Comparison of ENCODE assay signal across 11 cellular contexts in genomic region chr14:68104518-68104917, GRCh38.
DNase-seq lines count a peak whose midpoint lies in the region; ATAC-seq, FAIRE-seq and TF ChIP-seq lines count a peak whose summit lies in the region.
"Had no signal": no experiment of that assay in that cellular context is flagged by ENCODE, and none has a peak within 500 bp of the region (broad histone marks: within the 10 kb centered on the region; RNA-seq: fewer than 3 reads in every experiment).

No MANE protein-coding gene starts in this region.

- H3K4me1 ChIP-seq in right atrium auricular region (no peaks in the 10 kb centered on the region), left lung (peaks cover 6 to 17% of the 10 kb centered on the region in 2 donors), aorta (ENCODE audit: control insufficient read depth in 1 of 2, insufficient read depth in 2 of 2, low read length in 2 of 2) (no peaks in the 10 kb centered on the region)

- H3K9me3 ChIP-seq in right atrium auricular region (peaks cover 0 to 21% of the 10 kb centered on the region in 2 donors), left lung (peaks cover 0 to 29% of the 10 kb centered on the region in 2 donors), aorta (ENCODE audit: control insufficient read depth, low read length) (peaks cover 2% of the 10 kb centered on the region)

- no peaks in the 10 kb centered on the region for H3K27me3 ChIP-seq in right atrium auricular region
- no peaks in the 10 kb centered on the region for H3K27me3 ChIP-seq in bronchial epithelial cell (ENCODE audit: control insufficient read depth, insufficient read depth, low read length)
- no peaks in the 10 kb centered on the region for H3K27me3 ChIP-seq in left lung
- H3K27me3 ChIP-seq in aorta (ENCODE audit: control insufficient read depth in 1 of 2, insufficient read depth in 2 of 2, low read length in 1 of 2): no peaks in the 10 kb centered on the region

- intact Hi-C loops in Right ventricle myocardium superior (cut with DNase I) (no loop called here), left lung (cut with DNase I) (no loop called here), aorta (cut with DNase I) (no loop called here)

- H3K27ac ChIP-seq in right atrium auricular region: peak overlapping the region in 1 of 2 donors; percentile 35
- H3K27ac ChIP-seq in left lung: peak overlapping the region; percentile 42 to 58
- peak overlapping the region in 1 of 2 donors; percentile 82 for H3K27ac ChIP-seq in aorta (ENCODE audit: low read depth in 1 of 2, low read length in 2 of 2)

- no peak for FAIRE-seq in bronchial epithelial cell (lab: Jason Lieb, UNC)

- H3K4me3 ChIP-seq in right atrium auricular region: no peak overlapping the region
- H3K4me3 ChIP-seq in bronchial epithelial cell (ENCODE audit: low read depth, low read length): no peak overlapping the region
- no peak overlapping the region for H3K4me3 ChIP-seq in left lung
- no peak overlapping the region for H3K4me3 ChIP-seq in aorta (ENCODE audit: low read length in 2 of 2)

- no peaks in the 10 kb centered on the region for H3K36me3 ChIP-seq in right atrium auricular region
- no peaks in the 10 kb centered on the region for H3K36me3 ChIP-seq in bronchial epithelial cell (ENCODE audit: control insufficient read depth, insufficient read depth, low read length)
- H3K36me3 ChIP-seq in left lung: no peaks in the 10 kb centered on the region
- no peaks in the 10 kb centered on the region for H3K36me3 ChIP-seq in aorta (ENCODE audit: control insufficient read depth in 1 of 2, insufficient read depth in 2 of 2, low read length in 1 of 2)

- WGBS in aorta, 2 donors: 2 to 11% methylated on average over 1 of the region's 1 CpG

- TF ChIP-seq CTCF in right atrium auricular region (IDR thresholded peaks at IDR 0.05) (no peak), bronchial epithelial cell (IDR thresholded peaks at IDR 0.05; ENCODE audit: insufficient read depth, low read length, severe bottlenecking) (no peak), left lung (IDR thresholded peaks at IDR 0.05) (no peak)

- DNase-seq in Right ventricle myocardium superior: no peak
- no peak for DNase-seq in right atrium auricular region (ENCODE audit: low spot score)
- peak; percentile 98 for DNase-seq in bronchial epithelial cell (ENCODE audit: low read depth)
- no peak for DNase-seq in left lung
- no peak for DNase-seq in aorta
- DNase-seq in GDM1 (lab: John Stamatoyannopoulos, UW): no peak
- no peak for DNase-seq in 8988T
- DNase-seq: cerebellar nuclear complex, NCI-H1694, SHP77 treated with DMSO at 0.1 percent for 48 hours had no signal

- ATAC-seq in Right ventricle myocardium superior (ENCODE audit: poor library complexity) (peak; percentile 87), left lung (peak; percentile 87), aorta (ENCODE audit: low FRiP score) (peak; percentile 59), GM21367 (IDR thresholded peaks at IDR 0.05; ENCODE audit: unreplicated experiment) (no peak)
